In genomic region chrX:17860179-17860780, GRCh38 we compare ENCODE assay signal across 10 cellular contexts. TPM values are rescaled to one million over a fixed set of nuclear protein-coding genes. Genes with fewer than 3 reads are reported as not detected.
A peak's percentile ranks its signal among the peaks of the same experiment; 100 is the strongest.
DNase-seq lines count a peak whose midpoint lies in the region; ATAC-seq, FAIRE-seq and TF ChIP-seq lines count a peak whose summit lies in the region.
"Had no signal": no experiment of that assay in that cellular context is flagged by ENCODE, and none has a peak within 500 bp of the region (broad histone marks: within the 10 kb centered on the region; RNA-seq: fewer than 3 reads in every experiment).

No MANE protein-coding gene starts in this region.

- H3K27ac ChIP-seq in mammary epithelial cell (ENCODE audit: insufficient read depth, low read depth, low read length) = no peak overlapping the region
- H3K27ac ChIP-seq: epithelial cell of prostate had no signal

- H3K9ac ChIP-seq in mammary epithelial cell (ENCODE audit: insufficient read depth, low read length) = no peak overlapping the region

- peak; percentile 8 for DNase-seq in activated CD8-positive, alpha-beta T cell treated with anti-CD3 and anti-CD28 coated beads for 36 hours
- DNase-seq in activated CD8-positive, alpha-beta T cell treated with anti-CD3 and anti-CD28 coated beads, Interleukin-2, amount 10 ng/mL, durations not matched to agents 7 days and 5 days = no peak
- DNase-seq in mammary epithelial cell (no peak), mesothelial cell of epicardium (ENCODE audit: low spot score in 2 of 2, unreplicated experiment in 2 of 2) (peak in 1 of 2 experiments; percentile 43), urothelium cell line (ENCODE audit: low spot score) (peak; percentile 5)

- dilution Hi-C loops in mammary epithelial cell (cut with HindIII; ENCODE audit: low sequenced_read_pairs) = no loop called here

- no peaks in the 10 kb centered on the region for H3K9me3 ChIP-seq in mammary epithelial cell (replicated peaks; ENCODE audit: insufficient read depth, low read length)

- peaks cover 31% of the 10 kb centered on the region for H3K27me3 Mint-ChIP-seq in activated CD8-positive, alpha-beta T cell treated with anti-CD3 and anti-CD28 coated beads for 36 hours
- peaks cover 55% of the 10 kb centered on the region for H3K27me3 Mint-ChIP-seq in activated CD8-positive, alpha-beta T cell treated with anti-CD3 and anti-CD28 coated beads, Interleukin-2, amount 10 ng/mL, durations not matched to agents 7 days and 5 days (ENCODE audit: low read depth)
- peaks cover 92% of the 10 kb centered on the region for H3K27me3 Mint-ChIP-seq in mesothelial cell of epicardium (ENCODE audit: low read depth)

- H3K4me1 ChIP-seq in mammary epithelial cell (ENCODE audit: insufficient read depth, low read length) = no peaks in the 10 kb centered on the region

- 27% methylated on average over 6 of the region's 53 CpGs for WGBS in mammary epithelial cell (ENCODE audit: low coverage, missing lambda C conversion rate)

- peak overlapping the region in 1 of 3 experiments; percentile 9 for H3K4me3 ChIP-seq in mammary epithelial cell (replicated peaks in 1 of 3; ENCODE audit: insufficient read depth in 1 of 3, low read depth in 2 of 3, low read length in 3 of 3)

- POLR2A ChIA-PET in activated CD8-positive, alpha-beta T cell treated with anti-CD3 and anti-CD28 coated beads for 36 hours (lab: Charles Lee) = no interaction called here
- POLR2A ChIA-PET in activated CD8-positive, alpha-beta T cell treated with anti-CD3 and anti-CD28 coated beads, Interleukin-2, amount 10 ng/mL, durations not matched to agents 7 days and 5 days (lab: Charles Lee) = interaction anchor here (0.7 kb wide), 1 partner anchor 124 kb away, joined by 4 read pairs; no protein-coding TSS in a partner anchor

- H3K4me1 Mint-ChIP-seq in activated CD8-positive, alpha-beta T cell treated with anti-CD3 and anti-CD28 coated beads for 36 hours (ENCODE audit: low read depth) = peaks cover 8% of the 10 kb centered on the region
- peaks cover 6% of the 10 kb centered on the region for H3K4me1 Mint-ChIP-seq in activated CD8-positive, alpha-beta T cell treated with anti-CD3 and anti-CD28 coated beads, Interleukin-2, amount 10 ng/mL, durations not matched to agents 7 days and 5 days (ENCODE audit: low read depth)
- H3K4me1 Mint-ChIP-seq in mesothelial cell of epicardium = peaks cover 11% of the 10 kb centered on the region

- H3K36me3 ChIP-seq in mammary epithelial cell (ENCODE audit: insufficient read depth, low read length) = no peaks in the 10 kb centered on the region

- no peaks in the 10 kb centered on the region for H3K9me3 Mint-ChIP-seq in activated CD8-positive, alpha-beta T cell treated with anti-CD3 and anti-CD28 coated beads for 36 hours
- no peaks in the 10 kb centered on the region for H3K9me3 Mint-ChIP-seq in activated CD8-positive, alpha-beta T cell treated with anti-CD3 and anti-CD28 coated beads, Interleukin-2, amount 10 ng/mL, durations not matched to agents 7 days and 5 days (ENCODE audit: insufficient read depth)
- H3K9me3 Mint-ChIP-seq in mesothelial cell of epicardium = peaks cover 5% of the 10 kb centered on the region

- H3K4me2 ChIP-seq in mammary epithelial cell (ENCODE audit: insufficient read depth, low read depth, low read length) = peak overlapping the region; percentile 30

- no peak for TF ChIP-seq CTCF in activated CD8-positive, alpha-beta T cell treated with anti-CD3 and anti-CD28 coated beads for 36 hours (IDR thresholded peaks at IDR 0.05)
- TF ChIP-seq CTCF in mammary epithelial cell (conservative IDR thresholded peaks at IDR 0.05 in 1 of 2, IDR thresholded peaks at IDR 0.05 in 1 of 2; ENCODE audit: extremely low read depth in 1 of 2, insufficient read depth in 1 of 2, low read depth in 1 of 2, low read length in 2 of 2) (no peak), mesothelial cell of epicardium (IDR thresholded peaks at IDR 0.05; ENCODE audit: unreplicated experiment) (no peak)

- H3K4me3 Mint-ChIP-seq in activated CD8-positive, alpha-beta T cell treated with anti-CD3 and anti-CD28 coated beads for 36 hours = peak overlapping the region; percentile 58
- no peak overlapping the region for H3K4me3 Mint-ChIP-seq in activated CD8-positive, alpha-beta T cell treated with anti-CD3 and anti-CD28 coated beads, Interleukin-2, amount 10 ng/mL, durations not matched to agents 7 days and 5 days
- peak overlapping the region; percentile 73 for H3K4me3 Mint-ChIP-seq in mesothelial cell of epicardium

- intact Hi-C loops in activated CD8-positive, alpha-beta T cell treated with anti-CD3 and anti-CD28 coated beads for 36 hours (cut with micrococcal nuclease) = no loop called here
- intact Hi-C loops in mammary epithelial cell (cut with micrococcal nuclease) = no loop called here

- H4K20me1 ChIP-seq in mammary epithelial cell (ENCODE audit: insufficient read depth, low read length) = no peaks in the 10 kb centered on the region

- FAIRE-seq in urothelium cell line (lab: Jason Lieb, UNC) = no peak

- no peak overlapping the region for H3K27ac Mint-ChIP-seq in activated CD8-positive, alpha-beta T cell treated with anti-CD3 and anti-CD28 coated beads for 36 hours
- H3K27ac Mint-ChIP-seq in activated CD8-positive, alpha-beta T cell treated with anti-CD3 and anti-CD28 coated beads, Interleukin-2, amount 10 ng/mL, durations not matched to agents 7 days and 5 days = no peak overlapping the region
- no peak overlapping the region for H3K27ac Mint-ChIP-seq in mesothelial cell of epicardium

- H3K79me2 ChIP-seq in mammary epithelial cell (ENCODE audit: insufficient read depth, low read length) = no peaks in the 10 kb centered on the region

- no peak overlapping the region for H2AFZ ChIP-seq in mammary epithelial cell (ENCODE audit: low read depth, low read length)

- in situ Hi-C loops in mammary epithelial cell (cut with MboI; ENCODE audit: low sequenced_read_pairs in 2 of 2) = no loop called here

- BruUV-seq in mammary epithelial cell (replicated peaks; lab: Mats Ljungman, UMichigan) = no TSS peak

- H3K27me3 ChIP-seq in mammary epithelial cell (ENCODE audit: insufficient read depth, low read length) = peaks cover 22% of the 10 kb centered on the region

- ATAC-seq in activated CD8-positive, alpha-beta T cell treated with anti-CD3 and anti-CD28 coated beads for 36 hours = peak; percentile 17
- ATAC-seq in activated CD8-positive, alpha-beta T cell treated with anti-CD3 and anti-CD28 coated beads, Interleukin-2, amount 10 ng/mL, durations not matched to agents 7 days and 5 days = no peak
- ATAC-seq in HG03039 (IDR thresholded peaks at IDR 0.05; ENCODE audit: unreplicated experiment) = no peak
- ATAC-seq in HG03175 (IDR thresholded peaks at IDR 0.05; ENCODE audit: unreplicated experiment) = no peak
- ATAC-seq in GM21723 (IDR thresholded peaks at IDR 0.05; ENCODE audit: unreplicated experiment) = no peak

- no peaks in the 10 kb centered on the region for H3K36me3 Mint-ChIP-seq in activated CD8-positive, alpha-beta T cell treated with anti-CD3 and anti-CD28 coated beads for 36 hours (ENCODE audit: low read depth)
- no peaks in the 10 kb centered on the region for H3K36me3 Mint-ChIP-seq in activated CD8-positive, alpha-beta T cell treated with anti-CD3 and anti-CD28 coated beads, Interleukin-2, amount 10 ng/mL, durations not matched to agents 7 days and 5 days (ENCODE audit: low read depth)
- no peaks in the 10 kb centered on the region for H3K36me3 Mint-ChIP-seq in mesothelial cell of epicardium

- CTCF ChIA-PET in activated CD8-positive, alpha-beta T cell treated with anti-CD3 and anti-CD28 coated beads for 36 hours (lab: Charles Lee) = no interaction called here
- CTCF ChIA-PET in activated CD8-positive, alpha-beta T cell treated with anti-CD3 and anti-CD28 coated beads, Interleukin-2, amount 10 ng/mL, durations not matched to agents 7 days and 5 days (lab: Charles Lee) = no interaction called here
- CTCF ChIA-PET in mammary epithelial cell (lab: Charles Lee; ENCODE audit: low non-redundant PET) = no interaction called here

RNA-seq across cellular contexts. Expression of gene RAI2, which starts 0.8 kb away (rescaled TPM):
- under 1 TPM; 0.20 to 0.41 TPM for total RNA-seq in activated CD8-positive, alpha-beta T cell treated with anti-CD3 and anti-CD28 coated beads for 36 hours
- not detected for total RNA-seq in activated CD8-positive, alpha-beta T cell treated with anti-CD3 and anti-CD28 coated beads, Interleukin-2, amount 10 ng/mL, durations not matched to agents 7 days and 5 days
- total RNA-seq in mammary epithelial cell = under 1 TPM in 1 of 2 donors, not detected in 1; under 0.01 TPM
- not detected for polyA plus RNA-seq in mammary epithelial cell
- not detected for polyA minus RNA-seq in mammary epithelial cell
- total RNA-seq in mesothelial cell of epicardium = 1.8 to 2.2 TPM (median 2.2 TPM) in 3 replicates
- total RNA-seq: NCI-H460 had no signal

Comparison
In these comparisons a context has a peak if more than half of its experiments do, and no peak if none do; other contexts are left out.
1. DNase-seq: peak in activated CD8-positive, alpha-beta T cell treated with anti-CD3 and anti-CD28 coated beads for 36 hours (single experiment) and urothelium cell line (single experiment); none in activated CD8-positive, alpha-beta T cell treated with anti-CD3 and anti-CD28 coated beads, Interleukin-2, amount 10 ng/mL, durations not matched to agents 7 days and 5 days (single experiment) and mammary epithelial cell (single experiment).